ENCODE assay signal across 2 cellular contexts in the genomic region with DNA sequence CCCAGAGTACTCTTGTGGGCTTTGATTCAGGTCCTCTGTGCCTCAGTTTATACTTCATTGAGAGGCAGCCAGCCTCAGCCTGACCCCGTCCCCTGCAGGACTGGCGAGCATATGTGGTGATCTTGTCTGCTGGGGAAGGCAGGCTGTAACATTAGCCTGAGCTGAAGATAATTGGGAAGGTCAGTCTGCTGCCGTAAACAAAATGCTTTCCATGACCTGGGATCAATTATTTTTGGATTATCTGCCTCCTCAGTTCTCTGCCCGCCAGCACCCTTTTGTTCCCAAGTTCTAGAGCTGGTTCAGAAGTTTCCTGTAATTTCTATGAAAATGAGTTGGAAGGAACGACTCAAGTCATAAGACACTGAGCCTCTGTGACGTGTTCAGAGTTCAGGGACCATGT.
TF ChIP-seq lines count a peak whose summit lies in the region.

No MANE protein-coding gene starts in this region.

TF ChIP-seq in liver, 16 proteins besides CTCF, POLR2A, EP300 and RAD21:
- TF ChIP-seq, protein P1, sequence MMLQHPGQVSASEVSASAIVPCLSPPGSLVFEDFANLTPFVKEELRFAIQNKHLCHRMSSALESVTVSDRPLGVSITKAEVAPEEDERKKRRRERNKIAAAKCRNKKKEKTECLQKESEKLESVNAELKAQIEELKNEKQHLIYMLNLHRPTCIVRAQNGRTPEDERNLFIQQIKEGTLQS (IDR thresholded peaks at IDR 0.05) = no peak
- TF ChIP-seq JUND (IDR thresholded peaks at IDR 0.05) (no peak), NR2F2 (IDR thresholded peaks at IDR 0.05) (peak; percentile 92)
TF ChIP-seq in liver: peak in this region for 1.

TF ChIP-seq in HepG2, 621 proteins besides CTCF, POLR2A, EP300 and RAD21:
- TF ChIP-seq ZBTB20 (CRISPR knock-in tag; IDR thresholded peaks at IDR 0.05; ENCODE audit: borderline replicate concordance, low read depth) = no peak
